Comparison of ENCODE assay signal across 7 cellular contexts in the genomic region with DNA sequence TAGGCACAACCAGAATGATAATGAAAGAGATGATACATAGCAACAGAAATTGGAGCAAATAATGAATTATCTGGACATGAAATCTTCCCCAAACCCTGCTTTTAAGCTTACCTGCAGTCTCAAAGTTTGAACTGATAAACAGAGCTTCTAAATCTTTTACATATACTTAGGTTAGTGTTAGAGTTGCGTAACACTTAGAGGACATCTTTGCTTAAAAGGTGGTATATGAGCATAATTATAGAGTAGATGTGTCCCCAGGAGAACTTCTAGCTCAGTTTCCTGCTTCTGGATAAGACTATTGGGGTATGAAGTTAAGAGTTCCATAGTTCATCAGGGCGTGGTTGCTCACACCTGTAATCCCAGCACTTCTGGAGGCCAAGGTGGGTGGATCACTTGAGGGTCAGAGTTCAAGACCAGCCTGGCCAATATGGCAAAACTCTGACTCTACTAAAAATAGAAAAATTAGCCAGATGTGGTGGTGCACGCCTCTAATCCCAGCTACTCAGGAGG. TPM values are rescaled to one million over a fixed set of nuclear protein-coding genes. Genes with fewer than 3 reads are reported as not detected.
A peak's percentile ranks its signal among the peaks of the same experiment; 100 is the strongest.
DNase-seq lines count a peak whose midpoint lies in the region; ATAC-seq, FAIRE-seq and TF ChIP-seq lines count a peak whose summit lies in the region.
"Not testable (repeated sequence)": the region's sequence is repeated elsewhere in the genome, so short reads cannot be mapped to it uniquely, and the experiment has no call there.

No MANE protein-coding gene starts in this region.

- H3K79me1 ChIP-seq in IMR-90 (ENCODE audit: low read depth in 1 of 2, low read length in 2 of 2); H1 (ENCODE audit: low read depth, low read length): not testable (repeated sequence)

- not testable (repeated sequence) for H2BK20ac ChIP-seq in IMR-90 (ENCODE audit: low read depth, low read length); H1 (ENCODE audit: low read length)

- not testable (repeated sequence) for H3K79me2 ChIP-seq in K562 (ENCODE audit: control insufficient read depth, insufficient read depth, low read length); H1 (ENCODE audit: control insufficient read depth in 1 of 2, insufficient read depth in 2 of 2, low read length in 2 of 2)

- intact Hi-C loops in IMR-90 (cut with micrococcal nuclease); left colon (cut with DNase I, micrococcal nuclease): not testable (repeated sequence)
- intact Hi-C loops in K562 (cut with micrococcal nuclease), result loop anchor here (5.0 kb wide), 1 partner anchor 122 kb away; no protein-coding TSS in a partner anchor

- not testable (repeated sequence) for H2BK120ac ChIP-seq in IMR-90 (ENCODE audit: low read depth, low read length); H1 (replicated peaks; ENCODE audit: low read depth, low read length)

- not testable (repeated sequence) for H2AK5ac ChIP-seq in IMR-90 (ENCODE audit: low read depth, low read length); H1 (ENCODE audit: low read depth, low read length)

- not testable (repeated sequence) for H4K20me1 ChIP-seq in IMR-90 (ENCODE audit: insufficient read depth, low read length); K562 (replicated peaks; ENCODE audit: control insufficient read depth, insufficient read depth, low read length); H1 (replicated peaks in 1 of 2; ENCODE audit: control insufficient read depth in 1 of 2, insufficient read depth in 2 of 2, low read length in 2 of 2)

- H3K14ac ChIP-seq in IMR-90 (replicated peaks; ENCODE audit: low read depth, low read length); H1 (ENCODE audit: insufficient read length): not testable (repeated sequence)

- not testable (repeated sequence) for H3K9me1 ChIP-seq in IMR-90 (ENCODE audit: insufficient read depth, low read length); K562 (ENCODE audit: control insufficient read depth, insufficient read depth, low read length)

- ATAC-seq in IMR-90 (ENCODE audit: low read depth); K562: not testable (repeated sequence)
- ATAC-seq in left colon, result peak; percentile 72

- H2BK12ac ChIP-seq in H1 (ENCODE audit: low read depth, low read length), result not testable (repeated sequence)

- not testable (repeated sequence) for H3K4me1 ChIP-seq in IMR-90 (ENCODE audit: control insufficient read depth, insufficient read depth, low read length); H1 (replicated peaks in 1 of 4; ENCODE audit: control insufficient read depth in 3 of 4, insufficient read depth in 4 of 4, low read length in 3 of 4); small intestine (ENCODE audit: control insufficient read depth in 2 of 2, insufficient read depth in 1 of 2, low read depth in 1 of 2, low read length in 1 of 2)
- H3K4me1 ChIP-seq in K562 (replicated peaks in 1 of 2; ENCODE audit: control insufficient read depth in 2 of 2, insufficient read depth in 2 of 2, low read length in 2 of 2), result peaks cover 0 to 25% of the 10 kb centered on the region in 2 experiments; a peak in 2 of 5 replicates

- H3K18ac ChIP-seq in IMR-90 (ENCODE audit: low read depth, low read length); H1 (ENCODE audit: extremely low read depth, low read length): not testable (repeated sequence)

- BruUV-seq in IMR-90 (replicated peaks; lab: Mats Ljungman, UMichigan); K562 (replicated peaks; lab: Mats Ljungman, UMichigan): not testable (repeated sequence)

- TF ChIP-seq CTCF in IMR-90 (conservative IDR thresholded peaks at IDR 0.05; ENCODE audit: low read depth, low read length); K562 (IDR thresholded peaks at IDR 0.05 in 2 of 3, conservative IDR thresholded peaks at IDR 0.05 in 1 of 3; ENCODE audit: insufficient read depth in 2 of 3, low read depth in 1 of 3, low read length in 3 of 3); H1 (IDR thresholded peaks at IDR 0.05; ENCODE audit: control extremely low read depth in 1 of 3, insufficient read depth in 1 of 3, low read depth in 1 of 3, low read length in 3 of 3): not testable (repeated sequence)

- dilution Hi-C loops in IMR-90 (cut with HindIII; ENCODE audit: low sequenced_read_pairs, unreplicated experiment), result not testable (repeated sequence)

- H3K9ac ChIP-seq in IMR-90 (ENCODE audit: low read depth, low read length); K562 (ENCODE audit: insufficient read depth in 1 of 2, low read depth in 2 of 2, low read length in 2 of 2); H1 (replicated peaks in 1 of 4; ENCODE audit: extremely low read depth in 1 of 4, low read depth in 3 of 4, low read length in 3 of 4): not testable (repeated sequence)

- H4K91ac ChIP-seq in IMR-90 (ENCODE audit: insufficient read depth, low read depth, low read length); H1 (replicated peaks; ENCODE audit: insufficient read length, low read length): not testable (repeated sequence)

- no CpG with 5 or more reads among the region's 3 CpGs for WGBS in IMR-90 (ENCODE audit: extremely low coverage in 2 of 2, insufficient read length in 1 of 2), 2 experiments
- 12% methylated on average over 3 of the region's 3 CpGs for WGBS in K562 (ENCODE audit: insufficient coverage, low coverage, missing lambda C conversion rate)
- whole genome bisulfite sequencing in H1 (ENCODE audit: extremely low coverage in 1 of 2, insufficient coverage in 1 of 2, insufficient read length in 1 of 2, insufficient replicate concordance in 2 of 2, low coverage in 1 of 2, low lambda C conversion rate in 2 of 2, missing lambda C conversion rate in 1 of 2), 2 experiments, result 80% methylated on average over 2 of the region's 3 CpGs; no CpG with 5 or more reads in 1 of the 2 experiments
- 25 to 70% (median 51%) methylated on average over 3 of the region's 3 CpGs for WGBS in small intestine, 3 donors

- not testable (repeated sequence) for TF ChIP-seq POLR2A in IMR-90 (IDR thresholded peaks at IDR 0.05; ENCODE audit: low read depth, low read length); K562 (conservative IDR thresholded peaks at IDR 0.05); H1 (IDR thresholded peaks at IDR 0.05; ENCODE audit: control extremely low read depth in 1 of 2, low read depth in 2 of 2, low read length in 2 of 2)

- not testable (repeated sequence) for H3K4me2 ChIP-seq in IMR-90 (ENCODE audit: low read depth, low read length); K562 (ENCODE audit: insufficient read depth, low read length); H1 (ENCODE audit: insufficient read depth in 1 of 2, low read depth in 2 of 2, low read length in 2 of 2)

- H3K9me3 ChIP-seq in IMR-90 (ENCODE audit: control insufficient read depth, insufficient read depth, low read length); K562 (replicated peaks; ENCODE audit: control insufficient read depth, insufficient read depth, low read depth, low read length); H1 (ENCODE audit: insufficient read depth in 2 of 2, low read depth in 1 of 2, low read length in 1 of 2); small intestine (ENCODE audit: control insufficient read depth, low read depth): not testable (repeated sequence)

- H3K23ac ChIP-seq in IMR-90 (ENCODE audit: low read depth, low read length); H1 (ENCODE audit: insufficient read length): not testable (repeated sequence)

- CTCF ChIA-PET in IMR-90 (lab: Yijun Ruan, JAX); K562 (lab: Yijun Ruan, JAX; ENCODE audit: low intra/inter-chr PET ratio): not testable (repeated sequence)
- CTCF ChIA-PET in H1 (lab: Charles Lee; ENCODE audit: partially characterized antibody), result interaction anchor here (0.6 kb wide), 1 partner anchor 538 kb away, joined by 3 read pairs; no protein-coding TSS in a partner anchor

- H2AFZ ChIP-seq in IMR-90 (replicated peaks; ENCODE audit: low read length, poor library complexity); K562 (ENCODE audit: low read depth, low read length); H1 (ENCODE audit: low read length): not testable (repeated sequence)

- not testable (repeated sequence) for H3K56ac ChIP-seq in IMR-90 (ENCODE audit: extremely low read depth, insufficient read depth, low read length); H1 (replicated peaks; ENCODE audit: insufficient read length, low read depth, low read length)

- not testable (repeated sequence) for H4K5ac ChIP-seq in IMR-90 (ENCODE audit: low read depth, low read length); H1 (ENCODE audit: insufficient read length, low read depth, low read length)

- in situ Hi-C loops in IMR-90 (cut with MboI; ENCODE audit: low sequenced_read_pairs), result not testable (repeated sequence)
- in situ Hi-C loops in K562 (cut with MboI), result loop anchor here (5.0 kb wide), 1 partner anchor 102 kb away; no protein-coding TSS in a partner anchor

- H3K4me3 ChIP-seq in IMR-90 (ENCODE audit: insufficient read depth, low read depth, low read length); K562; H1 (ENCODE audit: extremely low read depth in 1 of 4, insufficient read depth in 2 of 4, low read depth in 3 of 4, low read length in 4 of 4); small intestine (ENCODE audit: low read depth in 1 of 2, low read length in 2 of 2): not testable (repeated sequence)

- H2BK5ac ChIP-seq in IMR-90 (ENCODE audit: low read depth, low read length, poor library complexity, severe bottlenecking); H1 (ENCODE audit: low read depth, low read length): not testable (repeated sequence)

- not testable (repeated sequence) for H2BK15ac ChIP-seq in IMR-90 (ENCODE audit: low read depth, low read length); H1 (ENCODE audit: low read length)

- not testable (repeated sequence) for H4K8ac ChIP-seq in IMR-90 (ENCODE audit: low read depth in 2 of 2, low read length in 2 of 2); H1 (ENCODE audit: extremely low read depth, insufficient read depth, low read length)

- not testable (repeated sequence) for DNase-seq in IMR-90; K562 (ENCODE audit: extremely low read depth in 1 of 4, low spot score in 3 of 4); H1 (ENCODE audit: low read depth in 1 of 2, low spot score in 2 of 2); left colon
- peak; percentile 69 for DNase-seq in small intestine

- not testable (repeated sequence) for H3K4ac ChIP-seq in IMR-90 (ENCODE audit: low read depth, low read length); H1 (replicated peaks; ENCODE audit: insufficient read length, low read depth, low read length)

- POLR2A ChIA-PET in IMR-90 (lab: Charles Lee; ENCODE audit: unreplicated experiment); K562 (lab: Yijun Ruan, JAX); H1 (lab: Charles Lee; ENCODE audit: partially characterized antibody): not testable (repeated sequence)

- not testable (repeated sequence) for TF ChIP-seq EP300 in Ishikawa (IDR thresholded peaks at IDR 0.05; ENCODE audit: borderline replicate concordance); K562 (IDR thresholded peaks at IDR 0.05; ENCODE audit: low read length); H1 (IDR thresholded peaks at IDR 0.05; ENCODE audit: borderline replicate concordance in 1 of 2, low read depth in 2 of 2, low read length in 2 of 2)

- not testable (repeated sequence) for FAIRE-seq in K562 (lab: Jason Lieb, UNC); H1 (lab: Jason Lieb, UNC)
- FAIRE-seq in colon (lab: Jason Lieb, UNC) (peak; percentile 58), small intestine (lab: Jason Lieb, UNC) (peak; percentile 53)

- not testable (repeated sequence) for H3K27ac ChIP-seq in IMR-90 (ENCODE audit: insufficient read depth, low read length); K562 (ENCODE audit: extremely low read depth, low read depth, low read length); H1 (ENCODE audit: low read depth, low read length); small intestine (ENCODE audit: low read depth in 1 of 2, low read length in 1 of 2)

- peaks cover 11% of the 10 kb centered on the region; the same call in 1 of the 2 replicates for H3K23me2 ChIP-seq in H1 (ENCODE audit: low read depth, low read length)

- H3K27me3 ChIP-seq in IMR-90 (ENCODE audit: control insufficient read depth, insufficient read depth, low read length) (peaks cover 30% of the 10 kb centered on the region), H1 (replicated peaks in 1 of 4; ENCODE audit: control insufficient read depth in 3 of 4, extremely low read depth in 1 of 4, insufficient read depth in 3 of 4, low read length in 3 of 4) (peaks cover 18 to 28% (median 27%) of the 10 kb centered on the region in 4 experiments)
- H3K27me3 ChIP-seq in K562 (ENCODE audit: control insufficient read depth in 2 of 2, insufficient read depth in 2 of 2, low read length in 2 of 2); small intestine (ENCODE audit: control insufficient read depth in 2 of 2, insufficient read depth in 2 of 2, low read length in 2 of 2): not testable (repeated sequence)

- not testable (repeated sequence) for H2AK9ac ChIP-seq in IMR-90 (replicated peaks; ENCODE audit: low read depth, low read length, poor library complexity)

- not testable (repeated sequence) for TF ChIP-seq RAD21 in IMR-90 (IDR thresholded peaks at IDR 0.05; ENCODE audit: low read length); Ishikawa (IDR thresholded peaks at IDR 0.05; ENCODE audit: low read depth); K562 (CRISPR knock-in tag; conservative IDR thresholded peaks at IDR 0.05 in 1 of 2, IDR thresholded peaks at IDR 0.05 in 1 of 2); H1 (IDR thresholded peaks at IDR 0.05 in 1 of 2, conservative IDR thresholded peaks at IDR 0.05 in 1 of 2; ENCODE audit: low read depth in 2 of 2, low read length in 2 of 2)

- not testable (repeated sequence) for H3K36me3 ChIP-seq in IMR-90 (ENCODE audit: control insufficient read depth, insufficient read depth, low read length); K562 (ENCODE audit: control insufficient read depth, insufficient read depth, low read length); H1 (ENCODE audit: control insufficient read depth in 2 of 4, insufficient read depth in 4 of 4, low read length in 3 of 4); small intestine (ENCODE audit: control insufficient read depth in 2 of 2, insufficient read depth in 2 of 2, low read length in 2 of 2)

RNA-seq across cellular contexts. Expression of a gene that starts 41.5 kb away (rescaled TPM):
- 9.7 and 10.8 TPM in 2 replicates for total RNA-seq in IMR-90 (2012; rRNA removed)
- 17.6 and 20.0 TPM in 2 replicates for polyA plus RNA-seq in IMR-90 (2012; rRNA removed)
- 6.1 and 6.5 TPM in 2 replicates for polyA plus RNA-seq in IMR-90 (2012; cell fraction: cytosol; rRNA removed)
- 117 and 186 TPM in 2 replicates for polyA plus RNA-seq in IMR-90 (2012; cell fraction: nucleus; rRNA removed; ENCODE audit: low replicate concordance)
- total RNA-seq in K562 (2011; cell fraction: chromatin; rRNA removed; ENCODE audit: low replicate concordance), result 399 and 677 TPM in 2 replicates
- 337 and 381 TPM in 2 replicates for total RNA-seq in K562 (2011; cell fraction: nucleolus; rRNA removed)
- 261 and 283 TPM in 2 replicates for total RNA-seq in K562 (2011; cell fraction: nucleoplasm; rRNA removed)
- total RNA-seq in K562 (2014; rRNA removed), result 47.6 and 52.0 TPM in 2 replicates
- 29.9 and 30.0 TPM in 2 replicates for total RNA-seq in K562 (2014; rRNA removed; fragmentation: Illumina TruSeq; extraction: Trizol)
- 35.3 and 37.5 TPM in 2 replicates for total RNA-seq in K562 (2015; rRNA removed; fragmentation: Illumina TruSeq; extraction: Trizol)
- 88.9 and 93.2 TPM in 2 replicates for total RNA-seq in K562 (2021)
- 47.1 and 55.0 TPM in 2 replicates for polyA plus RNA-seq in K562 (2011; rRNA removed)
- 29.8 and 31.9 TPM in 2 replicates for polyA plus RNA-seq in K562 (2011; cell fraction: cytosol; rRNA removed)
- polyA plus RNA-seq in K562 (2011; cell fraction: nucleus; rRNA removed), result 348 and 459 TPM in 2 replicates
- polyA plus RNA-seq in K562 (2012), result 57.0 and 73.6 TPM in 2 replicates
- polyA plus RNA-seq in K562 (2014; fragmentation: Illumina TruSeq; extraction: Trizol), result 42.5 and 45.3 TPM in 2 replicates
- polyA plus RNA-seq in K562 (2014; fragmentation: Nextera tagmentation; extraction: Ambion mirVana), result 1 to 10 TPM; 3.6 to 5.5 TPM
- 70.7 and 73.1 TPM in 2 replicates for polyA plus RNA-seq in K562 (2014; rRNA removed)
- 53.7 and 55.3 TPM in 2 replicates for polyA minus RNA-seq in K562 (2011; rRNA and poly(A)+ RNA removed)
- polyA minus RNA-seq in K562 (2011; cell fraction: cytosol; rRNA and poly(A)+ RNA removed), result 22.5 and 25.8 TPM in 2 replicates
- 140 and 145 TPM in 2 replicates for polyA minus RNA-seq in K562 (2011; cell fraction: nucleus; rRNA and poly(A)+ RNA removed)
- total RNA-seq in H1 (2021; fragmentation: NEBNext Ultra II Directional; extraction: Animal tissue kit (Norgen Biotek cat#: 25700)), result 135 and 141 TPM in 2 replicates
- 61.6 and 77.3 TPM in 2 replicates for polyA plus RNA-seq in H1 (2011; rRNA removed)
- polyA plus RNA-seq in H1 (2011; cell fraction: cytosol; rRNA removed), result 89.6 TPM
- polyA plus RNA-seq in H1 (2011; cell fraction: nucleus; rRNA removed), result 466 TPM
- polyA plus RNA-seq in H1 (2012, experiment 1 of 2), result 106 to 121 TPM (median 117 TPM) in 4 replicates
- 60.6 TPM for polyA plus RNA-seq in H1 (2012, experiment 2 of 2)
- 52.1 TPM for polyA plus RNA-seq in H1 (2013, experiment 1 of 2)
- polyA plus RNA-seq in H1 (2013, experiment 2 of 2), result 44.4 TPM
- 107 and 110 TPM in 2 replicates for polyA minus RNA-seq in H1 (2011; rRNA and poly(A)+ RNA removed)
- polyA minus RNA-seq in H1 (2011; cell fraction: cytosol; rRNA and poly(A)+ RNA removed), result 61.2 TPM
- polyA minus RNA-seq in H1 (2011; cell fraction: nucleus; rRNA and poly(A)+ RNA removed), result 182 TPM
- 10 to 100 TPM; 15.5 to 51.4 TPM for total RNA-seq in left colon
- 10 to 100 TPM in 2 of 3 donors, 1 to 10 TPM in 1; 7.3 to 19.0 (median 15.9) TPM for polyA plus RNA-seq in small intestine
